ENCODE assay signal across 28 cellular contexts in genomic region chr11:132007184-132007583, GRCh38.
"Had no signal": no experiment of that assay in that cellular context is flagged by ENCODE, and none has a peak within 500 bp of the region (broad histone marks: within the 10 kb centered on the region; RNA-seq: fewer than 3 reads in every experiment).

No MANE protein-coding gene starts in this region.

- DNase-seq: activated CD4-positive, alpha-beta T cell treated with anti-CD3 and anti-CD28 coated beads for 4 hours; activated CD4-positive, alpha-beta T cell treated with anti-CD3 and anti-CD28 coated beads, Interleukin-2, amount 50 U/mL, for 4 hours; activated effector memory CD4-positive, alpha-beta T cell treated with Interleukin-2 at 50 U/mL for 16 hours; activated naive CD4-positive, alpha-beta T cell treated with Interleukin-2 at 50 U/mL for 16 hours; activated T-cell treated with anti-CD3 and anti-CD28 coated beads for 4 hours; activated T-cell treated with anti-CD3 and anti-CD28 coated beads, Interleukin-2, amount 50 U/mL, for 72 hours; anterior cingulate cortex; body of pancreas; dermis blood vessel endothelial cell; effector CD4-positive, alpha-beta T cell; heart right ventricle; midbrain; naive thymus-derived CD4-positive, alpha-beta T cell; occipital lobe; psoas muscle; stimulated activated CD4-positive, alpha-beta T cell treated with anti-CD3 and anti-CD28 coated beads, Interleukin-1b, Interleukin-23, amount 100 ng/mL, for 48 hours; stimulated activated CD4-positive, alpha-beta T cell treated with anti-CD3 and anti-CD28 coated beads, Interleukin-4, amount 100 ng/mL, for 4 hours; stimulated activated naive B cell treated with anti-CD40 and anti-IgM and Interleukin-4, amounts not matched to agents 10 μg/mL and 1 μg/mL and 100 μg/mL, for 72 hours; stomach; tibial artery; upper lobe of right lung had no signal

- H3K9me3 ChIP-seq: body of pancreas, esophagus muscularis mucosa, heart right ventricle, psoas muscle, right atrium auricular region, stomach, tibial artery, upper lobe of right lung had no signal

- H3K27ac ChIP-seq: body of pancreas, esophagus muscularis mucosa, heart right ventricle, parathyroid adenoma, psoas muscle, right atrium auricular region, stomach, tibial artery, upper lobe of right lung had no signal

- H3K4me1 Mint-ChIP-seq: memory B cell; naive thymus-derived CD4-positive, alpha-beta T cell; stimulated activated naive B cell treated with anti-CD40 and anti-IgM and Interleukin-4, amounts not matched to agents 10 μg/mL and 1 μg/mL and 100 μg/mL, for 72 hours had no signal

- H3K4me3 ChIP-seq: body of pancreas, esophagus muscularis mucosa, heart right ventricle, psoas muscle, right atrium auricular region, smooth muscle cell, stomach, tibial artery, upper lobe of right lung had no signal

- H3K36me3 ChIP-seq: esophagus muscularis mucosa, heart right ventricle, right atrium auricular region, stomach, tibial artery, upper lobe of right lung had no signal

- H3K27ac Mint-ChIP-seq: activated naive CD8-positive, alpha-beta T cell; activated T-cell treated with anti-CD3 and anti-CD28 coated beads, Interleukin-2, amount 50 U/mL, for 72 hours; memory B cell; naive thymus-derived CD4-positive, alpha-beta T cell; stimulated activated naive B cell treated with anti-CD40 and anti-IgM and Interleukin-4, amounts not matched to agents 10 μg/mL and 1 μg/mL and 100 μg/mL, for 72 hours had no signal

- H3K4me2 ChIP-seq: smooth muscle cell had no signal

- H3K36me3 Mint-ChIP-seq: activated naive CD8-positive, alpha-beta T cell; memory B cell; naive thymus-derived CD4-positive, alpha-beta T cell; stimulated activated naive B cell treated with anti-CD40 and anti-IgM and Interleukin-4, amounts not matched to agents 10 μg/mL and 1 μg/mL and 100 μg/mL, for 72 hours had no signal

- H3K4me1 ChIP-seq: body of pancreas, esophagus muscularis mucosa, heart right ventricle, parathyroid adenoma, psoas muscle, right atrium auricular region, stomach, tibial artery, upper lobe of right lung had no signal

- H2AFZ ChIP-seq: parathyroid adenoma had no signal

- H3K9me3 Mint-ChIP-seq: neural crest cell had no signal

- H3K4me3 Mint-ChIP-seq: activated naive CD8-positive, alpha-beta T cell; activated T-cell treated with anti-CD3 and anti-CD28 coated beads, Interleukin-2, amount 50 U/mL, for 72 hours; memory B cell; naive thymus-derived CD4-positive, alpha-beta T cell; neural crest cell; stimulated activated naive B cell treated with anti-CD40 and anti-IgM and Interleukin-4, amounts not matched to agents 10 μg/mL and 1 μg/mL and 100 μg/mL, for 72 hours had no signal

- H3K27me3 Mint-ChIP-seq: activated naive CD8-positive, alpha-beta T cell; memory B cell; stimulated activated naive B cell treated with anti-CD40 and anti-IgM and Interleukin-4, amounts not matched to agents 10 μg/mL and 1 μg/mL and 100 μg/mL, for 72 hours had no signal

- H3K27me3 ChIP-seq: body of pancreas, esophagus muscularis mucosa, right atrium auricular region, tibial artery, upper lobe of right lung had no signal

- H3K9ac ChIP-seq: parathyroid adenoma had no signal

- H3K79me2 ChIP-seq: parathyroid adenoma had no signal
